In genomic region chr17:77364941-77365583, GRCh38 we compare ENCODE assay signal across 11 cellular contexts.
DNase-seq lines count a peak whose midpoint lies in the region; ATAC-seq and TF ChIP-seq lines count a peak whose summit lies in the region.
"Had no signal": no experiment of that assay in that cellular context is flagged by ENCODE, and none has a peak within 500 bp of the region (broad histone marks: within the 10 kb centered on the region; RNA-seq: fewer than 3 reads in every experiment).

No MANE protein-coding gene starts in this region.

- no peak for TF ChIP-seq POLR2A in prostate gland (IDR thresholded peaks at IDR 0.05)

- H3K27me3 ChIP-seq in ACC112 (ENCODE audit: insufficient read depth, low read length) = no peaks in the 10 kb centered on the region
- no peaks in the 10 kb centered on the region for H3K27me3 ChIP-seq in esophagus (ENCODE audit: control insufficient read depth in 1 of 2, insufficient read depth in 2 of 2, low read length in 2 of 2)
- no peaks in the 10 kb centered on the region for H3K27me3 ChIP-seq in prostate gland (replicated peaks; ENCODE audit: insufficient read depth)
- H3K27me3 ChIP-seq: SJCRH30 had no signal

- intact Hi-C loops in prostate gland (cut with DNase I) = no loop called here

- H3K4me3 ChIP-seq in ACC112 (ENCODE audit: low read depth, low read length) (peak overlapping the region; percentile 16; the same call in 1 of the 2 replicates), esophagus (ENCODE audit: low read depth in 1 of 2, low read length in 2 of 2) (no peak overlapping the region), prostate gland (no peak overlapping the region)
- H3K4me3 ChIP-seq: SJCRH30 had no signal

- H3K4me3 Mint-ChIP-seq in immature natural killer cell = peak overlapping the region in 1 of 5 donors; percentile 9
- H3K4me3 Mint-ChIP-seq: natural killer cell treated with Interleukin-12 subunit alpha and Interleukin-12 subunit beta and Interleukin-15 and Interleukin-18, amount 100 ng/mL, for 72 hours had no signal

- H3K27ac Mint-ChIP-seq in immature natural killer cell = no peak overlapping the region
- H3K27ac Mint-ChIP-seq: activated CD8-positive, alpha-beta T cell treated with anti-CD3 and anti-CD28 coated beads for 36 hours; natural killer cell treated with Interleukin-12 subunit alpha and Interleukin-12 subunit beta and Interleukin-15 and Interleukin-18, amount 100 ng/mL, for 72 hours had no signal

- no peak for DNase-seq in RWPE1 (ENCODE audit: low spot score)
- DNase-seq in prostate gland (ENCODE audit: low spot score) = no peak
- no peak for DNase-seq in T-helper 9 cell
- no peak for DNase-seq in immature natural killer cell

- H2AFZ ChIP-seq in ACC112 (ENCODE audit: low read length, unreplicated experiment) = no peak overlapping the region

- POLR2A ChIA-PET in RWPE1 (lab: Yijun Ruan, JAX; ENCODE audit: low non-redundant PET) = no interaction called here

- H3K36me3 ChIP-seq in ACC112 (ENCODE audit: insufficient read depth, low read length) (no peaks in the 10 kb centered on the region), esophagus (ENCODE audit: control insufficient read depth in 2 of 2, insufficient read depth in 2 of 2, low read length in 1 of 2) (peaks cover 0 to 5% of the 10 kb centered on the region in 2 donors), prostate gland (no peaks in the 10 kb centered on the region)
- H3K36me3 ChIP-seq: SJCRH30 had no signal

- H3K27ac ChIP-seq in ACC112 (ENCODE audit: low read depth, low read length) = peak overlapping the region; percentile 89
- peak overlapping the region; percentile 78 for H3K27ac ChIP-seq in RWPE1
- peak overlapping the region; percentile 79 to 82 for H3K27ac ChIP-seq in esophagus (ENCODE audit: low read depth in 2 of 2, low read length in 1 of 2)
- peak overlapping the region; percentile 75 to 77 for H3K27ac ChIP-seq in prostate gland
- H3K27ac ChIP-seq: SJCRH30 had no signal

- CTCF ChIA-PET in RWPE1 (lab: Yijun Ruan, JAX) = interaction anchor here (1.4 kb wide), 1 partner anchor 65 kb away, joined by 5 read pairs; no protein-coding TSS in a partner anchor

- no peak for ATAC-seq in GM19463 (IDR thresholded peaks at IDR 0.05; ENCODE audit: unreplicated experiment)
- no peak for ATAC-seq in HG03196 (IDR thresholded peaks at IDR 0.05; ENCODE audit: unreplicated experiment)
- ATAC-seq: natural killer cell treated with Interleukin-12 subunit alpha and Interleukin-12 subunit beta and Interleukin-15 and Interleukin-18, amount 100 ng/mL, for 72 hours had no signal

- H3K9me3 Mint-ChIP-seq in immature natural killer cell = no peaks in the 10 kb centered on the region
- H3K9me3 Mint-ChIP-seq: activated CD8-positive, alpha-beta T cell treated with anti-CD3 and anti-CD28 coated beads for 36 hours; natural killer cell treated with Interleukin-12 subunit alpha and Interleukin-12 subunit beta and Interleukin-15 and Interleukin-18, amount 100 ng/mL, for 72 hours had no signal

- 92 to 95% methylated on average over 8 of the region's 8 CpGs for WGBS in esophagus, 2 donors
- 87% methylated on average over 8 of the region's 8 CpGs for WGBS in prostate gland

- TF ChIP-seq CTCF in RWPE1 (conservative IDR thresholded peaks at IDR 0.05; ENCODE audit: low read depth) = no peak
- no peak for TF ChIP-seq CTCF in prostate gland (IDR thresholded peaks at IDR 0.05)

- peaks cover 14 to 26% of the 10 kb centered on the region in 2 donors for H3K4me1 Mint-ChIP-seq in immature natural killer cell

- H3K79me2 ChIP-seq in ACC112 (ENCODE audit: control insufficient read depth, insufficient read depth, low read length, unreplicated experiment) = peaks cover 82% of the 10 kb centered on the region

- peaks cover 0 to 2% (median 2%) of the 10 kb centered on the region in 3 donors for H3K27me3 Mint-ChIP-seq in immature natural killer cell (ENCODE audit: low read depth in 3 of 3)
- H3K27me3 Mint-ChIP-seq: activated CD8-positive, alpha-beta T cell treated with anti-CD3 and anti-CD28 coated beads for 36 hours had no signal

- H3K4me1 ChIP-seq in ACC112 (ENCODE audit: control insufficient read depth, insufficient read depth, low read length, unreplicated experiment) = peaks cover 55% of the 10 kb centered on the region
- peaks cover 7 to 31% of the 10 kb centered on the region in 2 donors for H3K4me1 ChIP-seq in esophagus (ENCODE audit: control insufficient read depth in 2 of 2, insufficient read depth in 2 of 2, low read length in 1 of 2)
- peaks cover 2% of the 10 kb centered on the region for H3K4me1 ChIP-seq in prostate gland (replicated peaks)

- H3K36me3 Mint-ChIP-seq in immature natural killer cell = peaks cover 0 to 5% (median 0%) of the 10 kb centered on the region in 3 donors
- H3K36me3 Mint-ChIP-seq: natural killer cell treated with Interleukin-12 subunit alpha and Interleukin-12 subunit beta and Interleukin-15 and Interleukin-18, amount 100 ng/mL, for 72 hours had no signal

- H3K9me3 ChIP-seq in esophagus (ENCODE audit: control insufficient read depth in 2 of 2, insufficient read depth in 1 of 2, low read depth in 1 of 2, low read length in 1 of 2) (no peaks in the 10 kb centered on the region), prostate gland (no peaks in the 10 kb centered on the region)
- H3K9me3 ChIP-seq: SJCRH30 had no signal
